ENCODE assay signal across 35 cellular contexts in the genomic region with DNA sequence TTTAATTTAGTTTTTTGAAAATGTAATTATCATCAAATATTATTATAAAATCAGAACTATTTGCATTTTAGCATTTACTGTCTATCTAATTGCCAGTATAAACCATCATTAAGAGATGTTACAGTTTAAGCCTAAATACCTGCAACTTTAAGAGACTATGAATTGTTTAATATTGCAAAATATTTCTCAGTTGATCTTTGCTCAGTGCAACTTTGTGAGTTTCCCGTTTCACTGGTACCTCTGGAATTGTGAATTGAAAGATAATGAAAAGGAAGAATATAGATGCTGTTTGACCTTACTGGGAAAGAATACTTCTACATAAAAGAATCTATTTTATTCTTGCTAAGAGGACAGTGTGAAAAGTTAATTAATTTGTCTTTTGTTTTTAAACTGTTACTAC. TPM values are rescaled to one million over a fixed set of nuclear protein-coding genes. Genes with fewer than 3 reads are reported as not detected.
"Had no signal": no experiment of that assay in that cellular context is flagged by ENCODE, and none has a peak within 500 bp of the region (broad histone marks: within the 10 kb centered on the region; RNA-seq: fewer than 3 reads in every experiment).

No MANE protein-coding gene starts in this region.

- H3K4me3 ChIP-seq: MG63 had no signal

- H3K27me3 ChIP-seq: MG63 had no signal

- DNase-seq: Karpas-422, Kasumi-1, MG63, MM.1S, MV-4-11, NCI-H1048, NCI-H1092, NCI-H1092 treated with DMSO at 0.1 percent for 48 hours, NCI-H1105, NCI-H1105 treated with DMSO at 0.1 percent for 48 hours, NCI-H1417, NCI-H1417 treated with DMSO at 0.1 percent for 48 hours, NCI-H1436, NCI-H1436 treated with DMSO at 0.1 percent for 48 hours, NCI-H146, NCI-H1694, NCI-H1694 treated with DMSO at 0.1 percent for 48 hours, NCI-H187, NCI-H187 treated with DMSO at 0.1 percent for 48 hours, NCI-H1930, NCI-H2029, NCI-H2029 treated with DMSO at 0.1 percent for 48 hours, NCI-H2081, NCI-H2081 treated with DMSO at 0.1 percent for 48 hours, NCI-H2107, NCI-H2171, NCI-H2171 treated with DMSO at 0.1 percent for 48 hours, NCI-H2227 treated with DMSO at 0.1 percent for 48 hours, NCI-H226, NCI-H345, NCI-H446, NCI-H446 treated with DMSO at 0.1 percent for 48 hours, NCI-H510A, NCI-H510A treated with DMSO at 0.1 percent for 48 hours had no signal

- H3K36me3 ChIP-seq: MG63 had no signal

RNA-seq across cellular contexts. Expression of gene TICAM2, which starts 53.7 kb away (rescaled TPM):
- total RNA-seq: NCI-H460 had no signal
